ENCODE assay signal across 10 cellular contexts in genomic region chr10:22805304-22805703, GRCh38.
DNase-seq lines count a peak whose midpoint lies in the region; ATAC-seq and TF ChIP-seq lines count a peak whose summit lies in the region.
"Had no signal": no experiment of that assay in that cellular context is flagged by ENCODE, and none has a peak within 500 bp of the region (broad histone marks: within the 10 kb centered on the region; RNA-seq: fewer than 3 reads in every experiment).

No MANE protein-coding gene starts in this region.

- POLR2A ChIA-PET in SK-N-SH (lab: Yijun Ruan, JAX): no interaction called here
- POLR2A ChIA-PET in activated CD8-positive, alpha-beta T cell treated with anti-CD3 and anti-CD28 coated beads, Interleukin-2, amount 10 ng/mL, durations not matched to agents 7 days and 5 days (lab: Charles Lee): no interaction called here

- H3K9me2 ChIP-seq in SK-N-SH: no peaks in the 10 kb centered on the region

- DNase-seq in AG08396 (ENCODE audit: low spot score) (peak; percentile 70), NCI-H1092 (lab: John Stamatoyannopoulos, UW) (peak; percentile 76), SK-N-SH (peak; percentile 35), inferior parietal cortex (ENCODE audit: extremely low spot score) (peak; percentile 78), NOMO-1 (lab: John Stamatoyannopoulos, UW; ENCODE audit: unreplicated experiment in 2 of 2) (no peak), H7 (no peak)
- DNase-seq in activated CD8-positive, alpha-beta T cell treated with anti-CD3 and anti-CD28 coated beads, Interleukin-2, amount 10 ng/mL, durations not matched to agents 7 days and 5 days: no peak

- H3K4me3 Mint-ChIP-seq in activated CD8-positive, alpha-beta T cell treated with anti-CD3 and anti-CD28 coated beads, Interleukin-2, amount 10 ng/mL, durations not matched to agents 7 days and 5 days: no peak overlapping the region
- H3K4me3 Mint-ChIP-seq: nephron had no signal

- no peaks in the 10 kb centered on the region for H3K4me1 Mint-ChIP-seq in activated CD8-positive, alpha-beta T cell treated with anti-CD3 and anti-CD28 coated beads, Interleukin-2, amount 10 ng/mL, durations not matched to agents 7 days and 5 days (ENCODE audit: low read depth)

- no peaks in the 10 kb centered on the region for H3K9me3 ChIP-seq in SK-N-SH
- H3K9me3 ChIP-seq: suprapubic skin had no signal

- H3K4me2 ChIP-seq in SK-N-SH: no peak overlapping the region

- H3K27ac ChIP-seq in SK-N-SH (ENCODE audit: low read depth in 2 of 2, low read length in 1 of 2): no peak overlapping the region; a peak in 1 of 4 replicates
- H3K27ac ChIP-seq: suprapubic skin had no signal

- no peak overlapping the region for H3K27ac Mint-ChIP-seq in activated CD8-positive, alpha-beta T cell treated with anti-CD3 and anti-CD28 coated beads, Interleukin-2, amount 10 ng/mL, durations not matched to agents 7 days and 5 days
- H3K27ac Mint-ChIP-seq: nephron had no signal

- TF ChIP-seq CTCF in SK-N-SH (IDR thresholded peaks at IDR 0.05): peak; percentile 23; the same call in 1 of the 2 replicates

- H2AFZ ChIP-seq in SK-N-SH (ENCODE audit: low read depth): no peak overlapping the region

- H3K4me3 ChIP-seq in SK-N-SH (ENCODE audit: low read depth in 2 of 2, low read length in 1 of 2) (no peak overlapping the region), H7 (ENCODE audit: insufficient read depth, low read depth, low read length) (no peak overlapping the region)
- H3K4me3 ChIP-seq: suprapubic skin had no signal

- no peak; a peak in 1 of 4 replicates for TF ChIP-seq EP300 in SK-N-SH (IDR thresholded peaks at IDR 0.05; ENCODE audit: borderline replicate concordance in 1 of 2, low read depth in 1 of 2, low read length in 1 of 2)

- H3K4me1 ChIP-seq in SK-N-SH (ENCODE audit: control insufficient read depth in 1 of 2, insufficient read depth in 2 of 2, low read depth in 1 of 2, low read length in 1 of 2): peaks cover 6 to 8% of the 10 kb centered on the region in 2 experiments; a peak in 2 of 4 replicates

- H3K36me3 ChIP-seq in SK-N-SH (replicated peaks in 1 of 2; ENCODE audit: control insufficient read depth in 1 of 2, insufficient read depth in 2 of 2, low read length in 1 of 2): no peaks in the 10 kb centered on the region
- H3K36me3 ChIP-seq in H7 (replicated peaks; ENCODE audit: control insufficient read depth, insufficient read depth, low read length): no peaks in the 10 kb centered on the region
- H3K36me3 ChIP-seq: suprapubic skin had no signal

- H4K20me1 ChIP-seq in SK-N-SH (ENCODE audit: insufficient read depth): no peaks in the 10 kb centered on the region

- H3K27me3 Mint-ChIP-seq in activated CD8-positive, alpha-beta T cell treated with anti-CD3 and anti-CD28 coated beads, Interleukin-2, amount 10 ng/mL, durations not matched to agents 7 days and 5 days (ENCODE audit: low read depth): peaks cover 4% of the 10 kb centered on the region

- no peak overlapping the region for H3K9ac ChIP-seq in SK-N-SH

- CTCF ChIA-PET in SK-N-SH (lab: Yijun Ruan, JAX): interaction anchor here (0.5 to 1.9 kb wide), 3 partner anchors 10 to 285 kb away, joined by 3 to 4 read pairs (median 3); no protein-coding TSS in a partner anchor
- CTCF ChIA-PET in activated CD8-positive, alpha-beta T cell treated with anti-CD3 and anti-CD28 coated beads, Interleukin-2, amount 10 ng/mL, durations not matched to agents 7 days and 5 days (lab: Charles Lee): interaction anchor here (0.7 kb wide), 1 partner anchor 63 kb away, joined by 3 read pairs; no protein-coding TSS in a partner anchor

- TF ChIP-seq RAD21 in SK-N-SH (IDR thresholded peaks at IDR 0.05; ENCODE audit: low read length): peak; percentile 28; the same call in 1 of the 2 replicates

- 49% methylated on average over 4 of the region's 4 CpGs for WGBS in SK-N-SH (ENCODE audit: low lambda C conversion rate)

- no peak for ATAC-seq in GM19455 (IDR thresholded peaks at IDR 0.05; ENCODE audit: unreplicated experiment)
- ATAC-seq in activated CD8-positive, alpha-beta T cell treated with anti-CD3 and anti-CD28 coated beads, Interleukin-2, amount 10 ng/mL, durations not matched to agents 7 days and 5 days: no peak

- peaks cover 8% of the 10 kb centered on the region for H3F3A ChIP-seq in SK-N-SH (replicated peaks; ENCODE audit: insufficient read depth)

- H3K36me3 Mint-ChIP-seq in activated CD8-positive, alpha-beta T cell treated with anti-CD3 and anti-CD28 coated beads, Interleukin-2, amount 10 ng/mL, durations not matched to agents 7 days and 5 days (ENCODE audit: low read depth): no peaks in the 10 kb centered on the region

- no peaks in the 10 kb centered on the region for H3K79me2 ChIP-seq in SK-N-SH (ENCODE audit: insufficient read depth)

- H3K9me3 Mint-ChIP-seq in activated CD8-positive, alpha-beta T cell treated with anti-CD3 and anti-CD28 coated beads, Interleukin-2, amount 10 ng/mL, durations not matched to agents 7 days and 5 days (ENCODE audit: insufficient read depth): no peaks in the 10 kb centered on the region

- H3K27me3 ChIP-seq in SK-N-SH (ENCODE audit: insufficient read depth) (no peaks in the 10 kb centered on the region), H7 (ENCODE audit: control insufficient read depth, insufficient read depth, low read length) (no peaks in the 10 kb centered on the region)
- H3K27me3 ChIP-seq: suprapubic skin had no signal

TF ChIP-seq in SK-N-SH, 30 proteins besides CTCF, POLR2A, EP300 and RAD21:
- peak; percentile 18; the same call in 1 of the 2 replicates for TF ChIP-seq SMC3 (IDR thresholded peaks at IDR 0.05; ENCODE audit: low read depth, low read length)
- peak; percentile 85 for TF ChIP-seq MXI1 (IDR thresholded peaks at IDR 0.05; ENCODE audit: low read depth, low read length)
- no peak for TF ChIP-seq YY1 (IDR thresholded peaks at IDR 0.05; ENCODE audit: low read depth)
- TF ChIP-seq IRF3 (IDR thresholded peaks at IDR 0.05; ENCODE audit: low read depth, low read length): no peak
- TF ChIP-seq NFIC (IDR thresholded peaks at IDR 0.05; ENCODE audit: borderline replicate concordance): peak; percentile 10; the same call in 1 of the 2 replicates

Comparison
In these comparisons a context has a peak if more than half of its experiments do, and no peak if none do; other contexts are left out.
1. DNase-seq: peak in AG08396 (single experiment), NCI-H1092 (single experiment), SK-N-SH (single experiment) and inferior parietal cortex (single experiment); none in NOMO-1 (0 of 2), H7 (single experiment) and activated CD8-positive, alpha-beta T cell treated with anti-CD3 and anti-CD28 coated beads, Interleukin-2, amount 10 ng/mL, durations not matched to agents 7 days and 5 days (single experiment).